Comparison of ENCODE assay signal across 11 cellular contexts in the genomic region with DNA sequence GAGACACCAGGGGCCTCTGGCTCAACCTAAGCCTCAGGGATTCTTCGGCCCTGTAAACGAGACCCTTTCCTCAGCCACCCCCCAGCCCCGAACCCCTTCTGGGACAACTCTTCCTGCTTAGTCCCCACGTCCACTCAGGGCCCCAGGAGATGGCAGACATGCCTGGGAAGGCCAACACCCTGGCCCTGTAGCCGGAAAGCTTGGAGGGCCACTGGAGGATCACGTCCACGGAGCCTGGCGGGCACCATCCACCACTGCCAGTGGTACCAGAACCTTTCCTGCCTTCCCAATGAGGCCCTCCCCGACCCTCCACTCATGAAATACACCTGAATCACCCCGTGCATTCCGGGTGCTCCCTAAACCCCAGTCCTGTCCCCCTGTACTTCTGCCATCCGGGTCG. TPM values are rescaled to one million over a fixed set of nuclear protein-coding genes. Genes with fewer than 3 reads are reported as not detected.
DNase-seq lines count a peak whose midpoint lies in the region; ATAC-seq and TF ChIP-seq lines count a peak whose summit lies in the region.
"Had no signal": no experiment of that assay in that cellular context is flagged by ENCODE, and none has a peak within 500 bp of the region (broad histone marks: within the 10 kb centered on the region; RNA-seq: fewer than 3 reads in every experiment).

No MANE protein-coding gene starts in this region.

- H3K27ac Mint-ChIP-seq in CD4-positive, alpha-beta T cell, result peak overlapping the region; percentile 91
- no peak overlapping the region for H3K27ac Mint-ChIP-seq in activated naive CD8-positive, alpha-beta T cell
- no peak overlapping the region for H3K27ac Mint-ChIP-seq in nephron

- no peaks in the 10 kb centered on the region for H3K27me3 ChIP-seq in CD4-positive, alpha-beta T cell (ENCODE audit: control insufficient read depth, insufficient read depth, low read length)
- no peaks in the 10 kb centered on the region for H3K27me3 ChIP-seq in esophagus muscularis mucosa

- peaks cover 10% of the 10 kb centered on the region for H3K36me3 Mint-ChIP-seq in CD4-positive, alpha-beta T cell (ENCODE audit: low read depth)
- no peaks in the 10 kb centered on the region for H3K36me3 Mint-ChIP-seq in activated naive CD8-positive, alpha-beta T cell
- no peaks in the 10 kb centered on the region for H3K36me3 Mint-ChIP-seq in nephron (ENCODE audit: low read depth)

- CTCF ChIA-PET in CD4-positive, alpha-beta T cell (lab: Charles Lee), result interaction anchor here (0.8 kb wide), 1 partner anchor 25 kb away, joined by 3 read pairs; no protein-coding TSS in a partner anchor

- TF ChIP-seq POLR2A in esophagus muscularis mucosa (IDR thresholded peaks at IDR 0.05; ENCODE audit: low read depth), result no peak

- no peak for TF ChIP-seq EP300 in esophagus muscularis mucosa (IDR thresholded peaks at IDR 0.05)

- H3K4me1 ChIP-seq in esophagus muscularis mucosa, result peaks cover 32 to 45% (median 43%) of the 10 kb centered on the region in 4 donors

- ATAC-seq in CD4-positive, alpha-beta T cell (ENCODE audit: poor library complexity), result no peak
- ATAC-seq: right cardiac atrium had no signal

- no peaks in the 10 kb centered on the region for H3K27me3 Mint-ChIP-seq in CD4-positive, alpha-beta T cell
- no peaks in the 10 kb centered on the region for H3K27me3 Mint-ChIP-seq in activated naive CD8-positive, alpha-beta T cell
- peaks cover 4% of the 10 kb centered on the region for H3K27me3 Mint-ChIP-seq in nephron (ENCODE audit: low read depth)

- peak overlapping the region; percentile 98 for H3K4me3 ChIP-seq in HFF-Myc (replicated peaks; ENCODE audit: low read depth, low read length)
- H3K4me3 ChIP-seq in esophagus muscularis mucosa, result no peak overlapping the region

- POLR2A ChIA-PET in CD4-positive, alpha-beta T cell (lab: Charles Lee), result interaction anchor here (2.8 to 4.1 kb wide), 2 partner anchors 19 to 27 kb away, joined by 12 to 23 read pairs; partner anchors contain the start of gene CCNL2

- DNase-seq in CD4-positive, alpha-beta T cell, result no peak
- DNase-seq in HFF-Myc (ENCODE audit: extremely low read depth, low read depth) (no peak), cortex of kidney (lab: John Stamatoyannopoulos, UW) (no peak), NCI-H82 treated with DMSO at 0.1 percent for 48 hours (lab: John Stamatoyannopoulos, UW; ENCODE audit: unreplicated experiment) (no peak), esophagus muscularis mucosa (ENCODE audit: extremely low spot score) (no peak)
- DNase-seq: DMS153, H7, NCI-H2081 had no signal

- H3K4me1 Mint-ChIP-seq in CD4-positive, alpha-beta T cell (ENCODE audit: low read depth), result peaks cover 43% of the 10 kb centered on the region
- H3K4me1 Mint-ChIP-seq in activated naive CD8-positive, alpha-beta T cell (ENCODE audit: low read depth), result peaks cover 15% of the 10 kb centered on the region
- peaks cover 6% of the 10 kb centered on the region for H3K4me1 Mint-ChIP-seq in nephron

- intact Hi-C loops in CD4-positive, alpha-beta T cell (cut with DNase I, micrococcal nuclease), result loop anchor here (2.0 to 10.0 kb wide), 2 partner anchors 68 kb away; partner anchors contain the start of genes ACAP3 (in 1 of the 2) and PUSL1 (in 1 of the 2)
- intact Hi-C loops in esophagus muscularis mucosa (cut with DNase I), result loop anchor here (2.0 to 10.0 kb wide), 2 partner anchors 24 to 258 kb away; partner anchors contain the start of genes C1orf159 and DVL1

- no peak overlapping the region for H3K27ac ChIP-seq in CD4-positive, alpha-beta T cell (ENCODE audit: low read depth, low read length)
- peak overlapping the region in 1 of 4 donors; percentile 13 for H3K27ac ChIP-seq in esophagus muscularis mucosa (replicated peaks in 1 of 4)

- no peaks in the 10 kb centered on the region for H3K9me3 Mint-ChIP-seq in CD4-positive, alpha-beta T cell
- no peaks in the 10 kb centered on the region for H3K9me3 Mint-ChIP-seq in activated naive CD8-positive, alpha-beta T cell (ENCODE audit: low read depth)
- H3K9me3 Mint-ChIP-seq in nephron, result no peaks in the 10 kb centered on the region

- no peak for TF ChIP-seq CTCF in CD4-positive, alpha-beta T cell (IDR thresholded peaks at IDR 0.05)
- TF ChIP-seq CTCF in HFF-Myc (IDR thresholded peaks at IDR 0.05; ENCODE audit: low read depth, low read length, missing control alignments) (no peak), nephron (IDR thresholded peaks at IDR 0.05; ENCODE audit: unreplicated experiment in 3 of 3) (no peak), esophagus muscularis mucosa (IDR thresholded peaks at IDR 0.05) (no peak)

- H3K9me3 ChIP-seq in CD4-positive, alpha-beta T cell (ENCODE audit: control insufficient read depth, low read length), result no peaks in the 10 kb centered on the region
- no peaks in the 10 kb centered on the region for H3K9me3 ChIP-seq in esophagus muscularis mucosa

- WGBS in esophagus muscularis mucosa, result 93% methylated on average over 12 of the region's 13 CpGs

- peak overlapping the region; percentile 88 for H3K4me3 Mint-ChIP-seq in CD4-positive, alpha-beta T cell
- peak overlapping the region; percentile 91 for H3K4me3 Mint-ChIP-seq in activated naive CD8-positive, alpha-beta T cell
- peak overlapping the region; percentile 70 to 91 (median 88) for H3K4me3 Mint-ChIP-seq in nephron

- H3K36me3 ChIP-seq in esophagus muscularis mucosa, result peaks cover 0 to 19% (median 15%) of the 10 kb centered on the region in 4 donors

RNA-seq across cellular contexts. Expression of gene AURKAIP1, which starts 2.0 kb away (rescaled TPM):
- total RNA-seq in CD4-positive, alpha-beta T cell, result 10 to 100 TPM; 59.2 to 64.6 TPM
- total RNA-seq in esophagus muscularis mucosa, result 100 to 1,000 TPM in 3 of 4 donors, 10 to 100 TPM in 1; 98.4 to 152 (median 117) TPM

RNA-seq across cellular contexts. Expression of gene MXRA8, which starts 14.7 kb away (rescaled TPM):
- 1 to 10 TPM; 1.6 to 2.9 TPM for total RNA-seq in CD4-positive, alpha-beta T cell
- total RNA-seq in esophagus muscularis mucosa, result 100 to 1,000 TPM in 2 of 4 donors, 10 to 100 TPM in 2; 68.5 to 129 (median 87.2) TPM

RNA-seq across cellular contexts. Expression of gene DVL1, which starts 23.8 kb away (rescaled TPM):
- 10 to 100 TPM; 44.9 to 45.5 TPM for total RNA-seq in CD4-positive, alpha-beta T cell
- total RNA-seq in esophagus muscularis mucosa, result 100 to 1,000 TPM in 2 of 4 donors, 10 to 100 TPM in 2; 66.9 to 141 (median 114) TPM

RNA-seq across cellular contexts. Expression of gene CCNL2, which starts 26.1 kb away (rescaled TPM):
- total RNA-seq in CD4-positive, alpha-beta T cell, result 100 to 1,000 TPM; 274 to 281 TPM
- total RNA-seq in esophagus muscularis mucosa, result 100 to 1,000 TPM in 2 of 4 donors, 10 to 100 TPM in 2; 73.4 to 136 (median 108) TPM

RNA-seq across cellular contexts. Expression of gene MRPL20, which starts 34.0 kb away (rescaled TPM):
- 100 to 1,000 TPM in 1 of 2 experiments, 10 to 100 TPM in 1; 99.9 to 103 TPM for total RNA-seq in CD4-positive, alpha-beta T cell
- total RNA-seq in esophagus muscularis mucosa, result 100 to 1,000 TPM; 144 to 175 (median 155) TPM

Comparison
In these comparisons a context has a peak if more than half of its experiments do, and no peak if none do; other contexts are left out.
1. RNA of gene MXRA8, which starts 14.7 kb away (total RNA-seq): 68.5 to 129 TPM in esophagus muscularis mucosa; 1.6 to 2.9 TPM in CD4-positive, alpha-beta T cell; every median in the first group is over 10 times any median in the second.
2. Peak in every context shown above with its lines, with median percentiles within 50 percentile points of each other: H3K4me3 Mint-ChIP-seq.